ENCODE assay signal across 12 cellular contexts in the genomic region with DNA sequence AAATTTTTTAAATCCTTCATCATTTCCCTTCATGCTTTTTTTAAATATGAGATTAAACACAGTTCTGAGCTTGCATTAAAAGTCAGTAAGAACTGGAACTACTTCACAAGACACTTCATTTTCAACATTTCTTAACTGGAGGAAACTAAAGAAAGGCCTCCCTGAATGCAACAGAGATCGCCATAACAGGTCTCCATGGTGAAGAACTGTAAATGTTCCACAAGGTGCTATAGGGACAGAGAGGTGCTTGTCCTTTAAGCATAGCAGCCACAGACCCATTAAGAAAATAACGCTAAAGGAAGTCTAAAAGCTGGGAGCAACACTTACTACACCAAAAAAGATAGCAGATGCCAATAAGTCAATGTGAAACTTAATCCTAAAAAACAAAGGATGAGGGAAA. TPM values are rescaled to one million over a fixed set of nuclear protein-coding genes. Genes with fewer than 3 reads are reported as not detected.
A peak's percentile ranks its signal among the peaks of the same experiment; 100 is the strongest.
DNase-seq lines count a peak whose midpoint lies in the region; ATAC-seq and TF ChIP-seq lines count a peak whose summit lies in the region.
"Had no signal": no experiment of that assay in that cellular context is flagged by ENCODE, and none has a peak within 500 bp of the region (broad histone marks: within the 10 kb centered on the region; RNA-seq: fewer than 3 reads in every experiment).

No MANE protein-coding gene starts in this region.

- intact Hi-C loops in CD8-positive, alpha-beta T cell (cut with DNase I, micrococcal nuclease): no loop called here
- intact Hi-C loops in ovary (cut with DNase I): loop anchor here in 1 of 4 donors (10.0 kb wide), 1 partner anchor 122 kb away; no protein-coding TSS in a partner anchor

- H3K4me1 Mint-ChIP-seq in CD8-positive, alpha-beta T cell (ENCODE audit: low read depth): peaks cover 61% of the 10 kb centered on the region

- TF ChIP-seq CTCF in GM12865 (IDR thresholded peaks at IDR 0.05; ENCODE audit: insufficient read depth, low read depth, low read length, missing control alignments): no peak
- no peak for TF ChIP-seq CTCF in fibroblast of the aortic adventitia (IDR thresholded peaks at IDR 0.05; ENCODE audit: insufficient read depth, low read length)
- TF ChIP-seq CTCF in CD8-positive, alpha-beta T cell (IDR thresholded peaks at IDR 0.05): no peak
- no peak for TF ChIP-seq CTCF in ovary (IDR thresholded peaks at IDR 0.05)

- H3K27ac Mint-ChIP-seq in CD8-positive, alpha-beta T cell: no peak overlapping the region

- peak; percentile 29 for DNase-seq in GM12865 (ENCODE audit: low read depth)
- DNase-seq in fibroblast of the aortic adventitia (ENCODE audit: low read depth): no peak
- DNase-seq in NCI-H345 (lab: John Stamatoyannopoulos, UW): no peak
- DNase-seq in CD8-positive, alpha-beta T cell: no peak
- no peak for DNase-seq in H4 (ENCODE audit: low spot score)
- no peak for DNase-seq in ovary
- DNase-seq: activated gamma-delta T cell treated with Interleukin-2 at 50 U/mL for 16 hours; DND-41; NCI-H2227 treated with DMSO at 0.1 percent for 48 hours; stimulated activated CD4-positive, alpha-beta T cell treated with anti-CD3 and anti-CD28 coated beads, Interleukin-2, amount 100 ng/mL, for 48 hours had no signal

- TF ChIP-seq POLR2A in ovary (IDR thresholded peaks at IDR 0.05): no peak

- H3K27me3 ChIP-seq in CD8-positive, alpha-beta T cell (ENCODE audit: insufficient read depth, low read length): no peaks in the 10 kb centered on the region
- H3K27me3 ChIP-seq in ovary: no peaks in the 10 kb centered on the region

- POLR2A ChIA-PET in CD8-positive, alpha-beta T cell (lab: Charles Lee): interaction anchor here (0.7 to 1.2 kb wide), 2 partner anchors 9 to 1247 kb away, joined by 3 to 4 read pairs; no protein-coding TSS in a partner anchor

- CTCF ChIA-PET in CD8-positive, alpha-beta T cell (lab: Charles Lee): interaction anchor here (0.6 kb wide), 2 partner anchors 28 to 30 kb away, joined by 3 read pairs; no protein-coding TSS in a partner anchor

- no peak for TF ChIP-seq EP300 in ovary (IDR thresholded peaks at IDR 0.05)

- no peaks in the 10 kb centered on the region for H3K36me3 ChIP-seq in CD8-positive, alpha-beta T cell (ENCODE audit: insufficient read depth, low read length)
- no peaks in the 10 kb centered on the region for H3K36me3 ChIP-seq in ovary

- peaks cover 12% of the 10 kb centered on the region for H3K36me3 Mint-ChIP-seq in CD8-positive, alpha-beta T cell

- no peaks in the 10 kb centered on the region for H3K9me3 ChIP-seq in CD8-positive, alpha-beta T cell (ENCODE audit: low read length)
- no peaks in the 10 kb centered on the region for H3K9me3 ChIP-seq in ovary

- ATAC-seq in GM19463 (IDR thresholded peaks at IDR 0.05; ENCODE audit: unreplicated experiment) (peak; percentile 14), HG03342 (IDR thresholded peaks at IDR 0.05; ENCODE audit: unreplicated experiment) (peak; percentile 58)
- no peak for ATAC-seq in CD8-positive, alpha-beta T cell

- H3K27ac ChIP-seq in CD8-positive, alpha-beta T cell (ENCODE audit: low read depth, low read length): no peak overlapping the region
- H3K27ac ChIP-seq in ovary: peak overlapping the region in 1 of 2 donors; percentile 57

- H3K9me3 Mint-ChIP-seq in CD8-positive, alpha-beta T cell: no peaks in the 10 kb centered on the region

- H3K4me3 ChIP-seq in GM12865 (ENCODE audit: low read depth, low read length) (peak overlapping the region; percentile 54), fibroblast of the aortic adventitia (ENCODE audit: low read depth, low read length) (peak overlapping the region; percentile 23), ovary (no peak overlapping the region)
- no peak overlapping the region for H3K4me3 ChIP-seq in CD8-positive, alpha-beta T cell (ENCODE audit: low read depth, low read length)

- H3K4me3 Mint-ChIP-seq in CD8-positive, alpha-beta T cell: no peak overlapping the region

- peaks cover 10% of the 10 kb centered on the region for H3K4me1 ChIP-seq in CD8-positive, alpha-beta T cell (ENCODE audit: insufficient read depth, low read length)
- H3K4me1 ChIP-seq in ovary (ENCODE audit: insufficient read depth): peaks cover 9% of the 10 kb centered on the region

- no peaks in the 10 kb centered on the region for H3K27me3 Mint-ChIP-seq in CD8-positive, alpha-beta T cell (ENCODE audit: low read depth)

- WGBS in ovary, 3 donors: 4 to 21% (median 8%) methylated on average over 2 of the region's 2 CpGs

RNA-seq across cellular contexts. Expression of a gene that starts 8.5 kb away (rescaled TPM):
- total RNA-seq in fibroblast of the aortic adventitia (ENCODE audit: low replicate concordance): 62.0 and 67.7 TPM in 2 replicates
- total RNA-seq in CD8-positive, alpha-beta T cell: 1 to 10 TPM; 3.2 to 5.7 TPM
- 21.6 and 23.7 TPM in 2 replicates for total RNA-seq in H4 (2014; rRNA removed; shearing (Covaris generic))
- 10 to 100 TPM; 29.6 to 40.0 (median 33.9) TPM for total RNA-seq in ovary
- 10 to 100 TPM in 1 of 2 donors, 1 to 10 TPM in 1; 9.5 to 21.0 TPM for polyA plus RNA-seq in ovary

Comparison
In these comparisons a context has a peak if more than half of its experiments do, and no peak if none do; other contexts are left out.
1. H3K4me3 ChIP-seq: peak in GM12865 (single experiment) and fibroblast of the aortic adventitia (single experiment); none in CD8-positive, alpha-beta T cell (single experiment) and ovary (single experiment).